27 cellular contexts compared by ENCODE assay signal in genomic region chr11:134843020-134843419, GRCh38.
"Had no signal": no experiment of that assay in that cellular context is flagged by ENCODE, and none has a peak within 500 bp of the region (broad histone marks: within the 10 kb centered on the region; RNA-seq: fewer than 3 reads in every experiment).

No MANE protein-coding gene starts in this region.

- FAIRE-seq: keratinocyte, urothelium cell line had no signal

- H3K79me2 ChIP-seq: parathyroid adenoma had no signal

- H3K4me3 Mint-ChIP-seq: naive thymus-derived CD8-positive, alpha-beta T cell; nephron; neural crest cell; stimulated activated effector memory CD8-positive, alpha-beta T cell treated with anti-CD3 and anti-CD28 coated beads, Interleukin-12 subunit alpha, Interleukin-12 subunit beta, amount 100 ng/mL, for 72 hours; stimulated activated naive CD8-positive, alpha-beta T cell treated with anti-CD3 and anti-CD28 coated beads, Interleukin-15, Interleukin-2, amounts not matched to agents 100 ng/mL and 50 ng/mL, for 24 hours had no signal

- ATAC-seq: left cardiac atrium; left lobe of liver; lower lobe of right lung; naive thymus-derived CD8-positive, alpha-beta T cell; psoas muscle; sciatic nerve; stimulated activated effector memory CD8-positive, alpha-beta T cell treated with anti-CD3 and anti-CD28 coated beads, Interleukin-12 subunit alpha, Interleukin-12 subunit beta, amount 100 ng/mL, for 72 hours; upper lobe of right lung had no signal

- H3K27ac ChIP-seq: lower lobe of right lung, neutrophil, parathyroid adenoma, psoas muscle, skin epidermis, suprapubic skin, thoracic aorta, tibial artery, upper lobe of right lung had no signal

- H3K36me3 Mint-ChIP-seq: naive thymus-derived CD8-positive, alpha-beta T cell; stimulated activated effector memory CD8-positive, alpha-beta T cell treated with anti-CD3 and anti-CD28 coated beads, Interleukin-12 subunit alpha, Interleukin-12 subunit beta, amount 100 ng/mL, for 72 hours had no signal

- H3K9me3 Mint-ChIP-seq: naive thymus-derived CD8-positive, alpha-beta T cell; nephron; neural crest cell; stimulated activated effector memory CD8-positive, alpha-beta T cell treated with anti-CD3 and anti-CD28 coated beads, Interleukin-12 subunit alpha, Interleukin-12 subunit beta, amount 100 ng/mL, for 72 hours; stimulated activated naive CD8-positive, alpha-beta T cell treated with anti-CD3 and anti-CD28 coated beads, Interleukin-15, Interleukin-2, amounts not matched to agents 100 ng/mL and 50 ng/mL, for 24 hours had no signal

- H3K9ac ChIP-seq: parathyroid adenoma had no signal

- DNase-seq: hippocampal formation; kidney glomerular epithelial cell; left cardiac atrium; lower lobe of right lung; mammary epithelial cell; mesenchymal stem cell; naive thymus-derived CD8-positive, alpha-beta T cell; occipital lobe; psoas muscle; stimulated activated CD4-positive, alpha-beta T cell treated with anti-CD3 and anti-CD28 coated beads, Interleukin-4, amount 100 ng/mL, for 24 hours; stimulated activated naive CD4-positive, alpha-beta T cell; tibial artery; trophoblast cell had no signal

- H2AFZ ChIP-seq: parathyroid adenoma had no signal

- H3K4me1 Mint-ChIP-seq: naive thymus-derived CD8-positive, alpha-beta T cell; nephron; stimulated activated effector memory CD8-positive, alpha-beta T cell treated with anti-CD3 and anti-CD28 coated beads, Interleukin-12 subunit alpha, Interleukin-12 subunit beta, amount 100 ng/mL, for 72 hours had no signal

- H3K27me3 ChIP-seq: neutrophil had no signal

- H3K36me3 ChIP-seq: lower lobe of right lung, neutrophil, suprapubic skin, thoracic aorta, tibial artery, upper lobe of right lung had no signal

- H3K27ac Mint-ChIP-seq: naive thymus-derived CD8-positive, alpha-beta T cell; nephron; stimulated activated effector memory CD8-positive, alpha-beta T cell treated with anti-CD3 and anti-CD28 coated beads, Interleukin-12 subunit alpha, Interleukin-12 subunit beta, amount 100 ng/mL, for 72 hours; stimulated activated naive CD8-positive, alpha-beta T cell treated with anti-CD3 and anti-CD28 coated beads, Interleukin-15, Interleukin-2, amounts not matched to agents 100 ng/mL and 50 ng/mL, for 24 hours had no signal

- H3K9me3 ChIP-seq: lower lobe of right lung, neutrophil, psoas muscle, suprapubic skin, thoracic aorta, tibial artery, upper lobe of right lung had no signal

- H3K4me3 ChIP-seq: lower lobe of right lung, psoas muscle, skin epidermis, suprapubic skin, thoracic aorta, tibial artery, upper lobe of right lung had no signal

- H3K4me1 ChIP-seq: lower lobe of right lung, parathyroid adenoma, psoas muscle, suprapubic skin, tibial artery, upper lobe of right lung had no signal
